ENCODE assay signal across 13 cellular contexts in genomic region chr9:111163738-111164399, GRCh38.
DNase-seq lines count a peak whose midpoint lies in the region; ATAC-seq and TF ChIP-seq lines count a peak whose summit lies in the region.
"Had no signal": no experiment of that assay in that cellular context is flagged by ENCODE, and none has a peak within 500 bp of the region (broad histone marks: within the 10 kb centered on the region; RNA-seq: fewer than 3 reads in every experiment).

No MANE protein-coding gene starts in this region.

- H3K4me1 ChIP-seq in BLaER1 treated with 17β-estradiol and CSF1 and Interleukin-3, amounts not matched to agents 10 nM and 100 nM = peaks cover 0 to 28% (median 16%) of the 10 kb centered on the region in 10 experiments; a peak in 12 of 20 replicates
- H3K4me1 ChIP-seq in heart left ventricle = peaks cover 0 to 26% (median 0%) of the 10 kb centered on the region in 12 donors

- H3K27me3 Mint-ChIP-seq in activated T-helper 2 cell treated with anti-CD3 and anti-CD28 coated beads, Interferon-gamma antibody, Interleukin-2, Interleukin-4, amounts not matched to agents 10 μg/mL and 5 μg/mL and 100 μg/mL, durations not matched to agents 14 hours and 24 hours and 36 hours (ENCODE audit: low read depth) = no peaks in the 10 kb centered on the region

- peaks cover 24% of the 10 kb centered on the region for H3K9me3 Mint-ChIP-seq in activated T-helper 2 cell treated with anti-CD3 and anti-CD28 coated beads, Interferon-gamma antibody, Interleukin-2, Interleukin-4, amounts not matched to agents 10 μg/mL and 5 μg/mL and 100 μg/mL, durations not matched to agents 14 hours and 24 hours and 36 hours

- no peak for DNase-seq in SK-N-MC (ENCODE audit: low read depth, low spot score)
- DNase-seq in heart left ventricle = no peak
- DNase-seq in renal cortical epithelial cell (ENCODE audit: low read depth) = peak; percentile 91
- DNase-seq in activated T-helper 2 cell treated with anti-CD3 and anti-CD28 coated beads, Interferon-gamma antibody, Interleukin-2, Interleukin-4, amounts not matched to agents 10 μg/mL and 5 μg/mL and 100 μg/mL, durations not matched to agents 14 hours and 24 hours and 36 hours (ENCODE audit: low spot score) = no peak
- DNase-seq in NCI-H146 treated with DMSO at 0.1 percent for 48 hours (lab: John Stamatoyannopoulos, UW; ENCODE audit: unreplicated experiment) = no peak
- DNase-seq: activated T-cell treated with anti-CD3 and anti-CD28 coated beads, Interleukin-2, amount 50 U/mL, for 1 hour; DMS79; OCI-M1; stimulated activated CD4-positive, alpha-beta T cell treated with anti-CD3 and anti-CD28 coated beads, Interleukin-1b, Interleukin-23, amount 100 ng/mL, for 48 hours; SW 1271 had no signal

- no peaks in the 10 kb centered on the region for H4K20me1 ChIP-seq in BLaER1 treated with 17β-estradiol and CSF1 and Interleukin-3, amounts not matched to agents 10 nM and 100 nM

- no peak overlapping the region; a peak in 1 of 20 replicates for H3K4me3 ChIP-seq in BLaER1 treated with 17β-estradiol and CSF1 and Interleukin-3, amounts not matched to agents 10 nM and 100 nM
- peak overlapping the region; percentile 37 for H3K4me3 ChIP-seq in SK-N-MC
- peak overlapping the region in 1 of 12 donors; percentile 11 for H3K4me3 ChIP-seq in heart left ventricle

- H3K36me3 Mint-ChIP-seq in activated T-helper 2 cell treated with anti-CD3 and anti-CD28 coated beads, Interferon-gamma antibody, Interleukin-2, Interleukin-4, amounts not matched to agents 10 μg/mL and 5 μg/mL and 100 μg/mL, durations not matched to agents 14 hours and 24 hours and 36 hours (ENCODE audit: low read depth) = no peaks in the 10 kb centered on the region

- H3K27me3 ChIP-seq in BLaER1 treated with 17β-estradiol and CSF1 and Interleukin-3, amounts not matched to agents 10 nM and 100 nM = no peaks in the 10 kb centered on the region
- no peaks in the 10 kb centered on the region for H3K27me3 ChIP-seq in heart left ventricle

- intact Hi-C loops in heart left ventricle (cut with DNase I) = no loop called here
- intact Hi-C loops in activated T-helper 2 cell treated with anti-CD3 and anti-CD28 coated beads, Interferon-gamma antibody, Interleukin-2, Interleukin-4, amounts not matched to agents 10 μg/mL and 5 μg/mL and 100 μg/mL, durations not matched to agents 14 hours and 24 hours and 36 hours (cut with micrococcal nuclease) = no loop called here

- H3K9me3 ChIP-seq in BLaER1 treated with 17β-estradiol and CSF1 and Interleukin-3, amounts not matched to agents 10 nM and 100 nM (replicated peaks in 1 of 11) = peaks cover 23 to 37% (median 28%) of the 10 kb centered on the region in 11 experiments
- H3K9me3 ChIP-seq in SK-N-MC (ENCODE audit: low read depth, low read length) = no peaks in the 10 kb centered on the region
- peaks cover 0 to 22% (median 6%) of the 10 kb centered on the region in 12 donors for H3K9me3 ChIP-seq in heart left ventricle

- ATAC-seq in heart left ventricle = peak; percentile 61 to 81 (median 68)
- ATAC-seq in GM21528 (IDR thresholded peaks at IDR 0.05; ENCODE audit: low FRiP score, unreplicated experiment) = no peak
- ATAC-seq in activated CD4-positive, CD25-positive, alpha-beta regulatory T cell treated with anti-CD3 and anti-CD28 coated beads, Interleukin-2, amount 50 U/mL, for 24 hours = no peak

- H3K27ac Mint-ChIP-seq in activated T-helper 2 cell treated with anti-CD3 and anti-CD28 coated beads, Interferon-gamma antibody, Interleukin-2, Interleukin-4, amounts not matched to agents 10 μg/mL and 5 μg/mL and 100 μg/mL, durations not matched to agents 14 hours and 24 hours and 36 hours = no peak overlapping the region

- no peak for TF ChIP-seq POLR2A in heart left ventricle (IDR thresholded peaks at IDR 0.05)

- no peaks in the 10 kb centered on the region for H3K4me1 Mint-ChIP-seq in activated T-helper 2 cell treated with anti-CD3 and anti-CD28 coated beads, Interferon-gamma antibody, Interleukin-2, Interleukin-4, amounts not matched to agents 10 μg/mL and 5 μg/mL and 100 μg/mL, durations not matched to agents 14 hours and 24 hours and 36 hours (ENCODE audit: low read depth)

- no peak for TF ChIP-seq CTCF in heart left ventricle (IDR thresholded peaks at IDR 0.05)

- no peaks in the 10 kb centered on the region for H3K36me3 ChIP-seq in BLaER1 treated with 17β-estradiol and CSF1 and Interleukin-3, amounts not matched to agents 10 nM and 100 nM
- H3K36me3 ChIP-seq in SK-N-MC (ENCODE audit: insufficient read depth, low read length) (no peaks in the 10 kb centered on the region), heart left ventricle (no peaks in the 10 kb centered on the region)

- peak overlapping the region in 6 of 11 experiments; percentile 9 to 46 (median 21); a peak in 4 of 22 replicates for H3K9ac ChIP-seq in BLaER1 treated with 17β-estradiol and CSF1 and Interleukin-3, amounts not matched to agents 10 nM and 100 nM
- H3K9ac ChIP-seq in SK-N-MC (ENCODE audit: insufficient read length) = peak overlapping the region; percentile 48

- peak overlapping the region in 10 of 11 experiments; percentile 8 to 85 (median 50); a peak in 18 of 22 replicates for H3K4me2 ChIP-seq in BLaER1 treated with 17β-estradiol and CSF1 and Interleukin-3, amounts not matched to agents 10 nM and 100 nM

- peak overlapping the region in 7 of 11 experiments; percentile 14 to 68 (median 57); a peak in 10 of 22 replicates for H3K27ac ChIP-seq in BLaER1 treated with 17β-estradiol and CSF1 and Interleukin-3, amounts not matched to agents 10 nM and 100 nM
- H3K27ac ChIP-seq in SK-N-MC (peak overlapping the region; percentile 73), heart left ventricle (peak overlapping the region; percentile 2 to 87 (median 44))

- no peak overlapping the region for H3K4me3 Mint-ChIP-seq in activated T-helper 2 cell treated with anti-CD3 and anti-CD28 coated beads, Interferon-gamma antibody, Interleukin-2, Interleukin-4, amounts not matched to agents 10 μg/mL and 5 μg/mL and 100 μg/mL, durations not matched to agents 14 hours and 24 hours and 36 hours (ENCODE audit: low read depth)

- WGBS in heart left ventricle, 4 donors = 36 to 51% (median 46%) methylated on average over 5 of the region's 5 CpGs

Comparison
In these comparisons a context has a peak if more than half of its experiments do, and no peak if none do; other contexts are left out.
1. ATAC-seq: peak in heart left ventricle (4 of 4); none in GM21528 (single experiment) and activated CD4-positive, CD25-positive, alpha-beta regulatory T cell treated with anti-CD3 and anti-CD28 coated beads, Interleukin-2, amount 50 U/mL, for 24 hours (0 of 2).
2. Peak in every context shown above with its lines, with median percentiles within 50 percentile points of each other: H3K27ac ChIP-seq.